ENCODE assay signal across 8 cellular contexts in genomic region chr13:106917673-106918652, GRCh38.
DNase-seq lines count a peak whose midpoint lies in the region; ATAC-seq, FAIRE-seq and TF ChIP-seq lines count a peak whose summit lies in the region.

No MANE protein-coding gene starts in this region.

- peak overlapping the region; percentile 70 for H3K4me3 Mint-ChIP-seq in activated naive CD8-positive, alpha-beta T cell treated with anti-CD3 and anti-CD28 coated beads, Interleukin-2, amount 50 U/mL, for 24 hours

- H3K4me1 ChIP-seq in cardiac muscle cell (ENCODE audit: low read depth) = peaks cover 11% of the 10 kb centered on the region
- H3K4me1 ChIP-seq in pancreas = peaks cover 0 to 4% (median 0%) of the 10 kb centered on the region in 3 donors
- no peaks in the 10 kb centered on the region for H3K4me1 ChIP-seq in thymus (ENCODE audit: control insufficient read depth, insufficient read depth, low read length)

- H3K36me3 ChIP-seq in cardiac muscle cell (no peaks in the 10 kb centered on the region), pancreas (no peaks in the 10 kb centered on the region), thymus (ENCODE audit: control insufficient read depth, insufficient read depth) (no peaks in the 10 kb centered on the region)

- H3K27ac ChIP-seq in cardiac muscle cell = no peak overlapping the region
- H3K27ac ChIP-seq in pancreas = peak overlapping the region; percentile 11 to 78 (median 55)
- peak overlapping the region; percentile 59 for H3K27ac ChIP-seq in thymus (ENCODE audit: low read depth)

- WGBS in pancreas, 2 donors = 0% methylated on average over 58 to 63 of the region's 63 CpGs
- WGBS in thymus = under 1% methylated on average over 63 of the region's 63 CpGs

- H3K4me1 Mint-ChIP-seq in activated naive CD8-positive, alpha-beta T cell treated with anti-CD3 and anti-CD28 coated beads, Interleukin-2, amount 50 U/mL, for 24 hours = peaks cover 11% of the 10 kb centered on the region

- H3K9me3 Mint-ChIP-seq in activated naive CD8-positive, alpha-beta T cell treated with anti-CD3 and anti-CD28 coated beads, Interleukin-2, amount 50 U/mL, for 24 hours = no peaks in the 10 kb centered on the region

- no peaks in the 10 kb centered on the region for H3K36me3 Mint-ChIP-seq in activated naive CD8-positive, alpha-beta T cell treated with anti-CD3 and anti-CD28 coated beads, Interleukin-2, amount 50 U/mL, for 24 hours (ENCODE audit: low read depth)

- intact Hi-C loops in pancreas (cut with DNase I) = no loop called here

- peak; percentile 99 for ATAC-seq in GM21381 (IDR thresholded peaks at IDR 0.05; ENCODE audit: unreplicated experiment)
- peak; percentile 99 for ATAC-seq in SK-N-SH treated with all-trans-retinoic acid at 6 μM for 48 hours
- ATAC-seq in activated naive CD8-positive, alpha-beta T cell treated with anti-CD3 and anti-CD28 coated beads, Interleukin-2, amount 50 U/mL, for 24 hours = peak; percentile 97
- peak; percentile 97 to 99 (median 98) for ATAC-seq in pancreas

- H3K27me3 ChIP-seq in cardiac muscle cell (peaks cover 2% of the 10 kb centered on the region), pancreas (peaks cover 0 to 3% (median 0%) of the 10 kb centered on the region in 4 donors), thymus (ENCODE audit: control insufficient read depth, insufficient read depth) (peaks cover 3% of the 10 kb centered on the region)

- no peak overlapping the region for H3K27ac Mint-ChIP-seq in activated naive CD8-positive, alpha-beta T cell treated with anti-CD3 and anti-CD28 coated beads, Interleukin-2, amount 50 U/mL, for 24 hours

- TF ChIP-seq CTCF in cardiac muscle cell (IDR thresholded peaks at IDR 0.05; ENCODE audit: low read depth, low read length) (peak; percentile 96), pancreas (IDR thresholded peaks at IDR 0.05) (peak; percentile 82 to 96 (median 92))

- H3K27me3 Mint-ChIP-seq in activated naive CD8-positive, alpha-beta T cell treated with anti-CD3 and anti-CD28 coated beads, Interleukin-2, amount 50 U/mL, for 24 hours = peaks cover 30% of the 10 kb centered on the region

- FAIRE-seq in HTR-8/SVneo (lab: Jason Lieb, UNC) (no peak), pancreas (lab: Jason Lieb, UNC) (peak; percentile 5)

- H3K4me3 ChIP-seq in cardiac muscle cell (peak overlapping the region; percentile 55), pancreas (peak overlapping the region; percentile 41 to 64 (median 53)), thymus (ENCODE audit: low read length) (peak overlapping the region; percentile 67)

- H3K9me3 ChIP-seq in cardiac muscle cell (ENCODE audit: low read depth) (no peaks in the 10 kb centered on the region), pancreas (no peaks in the 10 kb centered on the region), thymus (ENCODE audit: control insufficient read depth) (no peaks in the 10 kb centered on the region)

- DNase-seq in DMS53 treated with DMSO at 0.1 percent for 48 hours (lab: John Stamatoyannopoulos, UW; ENCODE audit: unreplicated experiment) = peak; percentile 16
- DNase-seq in HTR-8/SVneo (ENCODE audit: insufficient read length, low spot score) = peak; percentile 60
- peak; percentile 79 for DNase-seq in activated naive CD8-positive, alpha-beta T cell treated with anti-CD3 and anti-CD28 coated beads, Interleukin-2, amount 50 U/mL, for 24 hours
- peak; percentile 81 to 84 for DNase-seq in cardiac muscle cell (ENCODE audit: low read depth in 1 of 2, low spot score in 1 of 2)
- DNase-seq in pancreas = peak; percentile 66 to 94 (median 78)

TF ChIP-seq in SK-N-SH treated with all-trans-retinoic acid at 6 μM for 48 hours, 23 proteins besides CTCF, POLR2A, EP300 and RAD21:
- TF ChIP-seq CSRNP3 (CRISPR knock-in tag; IDR thresholded peaks at IDR 0.05) = no peak
- no peak for TF ChIP-seq ZFP3 (CRISPR knock-in tag; IDR thresholded peaks at IDR 0.05)
- TF ChIP-seq SNAI2 (CRISPR knock-in tag; IDR thresholded peaks at IDR 0.05) = no peak
- TF ChIP-seq, protein P1, sequence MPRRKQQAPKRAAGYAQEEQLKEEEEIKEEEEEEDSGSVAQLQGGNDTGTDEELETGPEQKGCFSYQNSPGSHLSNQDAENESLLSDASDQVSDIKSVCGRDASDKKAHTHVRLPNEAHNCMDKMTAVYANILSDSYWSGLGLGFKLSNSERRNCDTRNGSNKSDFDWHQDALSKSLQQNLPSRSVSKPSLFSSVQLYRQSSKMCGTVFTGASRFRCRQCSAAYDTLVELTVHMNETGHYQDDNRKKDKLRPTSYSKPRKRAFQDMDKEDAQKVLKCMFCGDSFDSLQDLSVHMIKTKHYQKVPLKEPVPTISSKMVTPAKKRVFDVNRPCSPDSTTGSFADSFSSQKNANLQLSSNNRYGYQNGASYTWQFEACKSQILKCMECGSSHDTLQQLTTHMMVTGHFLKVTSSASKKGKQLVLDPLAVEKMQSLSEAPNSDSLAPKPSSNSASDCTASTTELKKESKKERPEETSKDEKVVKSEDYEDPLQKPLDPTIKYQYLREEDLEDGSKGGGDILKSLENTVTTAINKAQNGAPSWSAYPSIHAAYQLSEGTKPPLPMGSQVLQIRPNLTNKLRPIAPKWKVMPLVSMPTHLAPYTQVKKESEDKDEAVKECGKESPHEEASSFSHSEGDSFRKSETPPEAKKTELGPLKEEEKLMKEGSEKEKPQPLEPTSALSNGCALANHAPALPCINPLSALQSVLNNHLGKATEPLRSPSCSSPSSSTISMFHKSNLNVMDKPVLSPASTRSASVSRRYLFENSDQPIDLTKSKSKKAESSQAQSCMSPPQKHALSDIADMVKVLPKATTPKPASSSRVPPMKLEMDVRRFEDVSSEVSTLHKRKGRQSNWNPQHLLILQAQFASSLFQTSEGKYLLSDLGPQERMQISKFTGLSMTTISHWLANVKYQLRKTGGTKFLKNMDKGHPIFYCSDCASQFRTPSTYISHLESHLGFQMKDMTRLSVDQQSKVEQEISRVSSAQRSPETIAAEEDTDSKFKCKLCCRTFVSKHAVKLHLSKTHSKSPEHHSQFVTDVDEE (CRISPR knock-in tag; IDR thresholded peaks at IDR 0.05) = no peak
- no peak for TF ChIP-seq ZNF70 (CRISPR knock-in tag; IDR thresholded peaks at IDR 0.05)
- no peak for TF ChIP-seq TOX (CRISPR knock-in tag; IDR thresholded peaks at IDR 0.05; ENCODE audit: borderline replicate concordance)
- TF ChIP-seq ESRRG (CRISPR knock-in tag; IDR thresholded peaks at IDR 0.05) = no peak
- no peak for TF ChIP-seq TCF4 (CRISPR knock-in tag; IDR thresholded peaks at IDR 0.05; ENCODE audit: borderline replicate concordance)
- TF ChIP-seq ZC3H10 (CRISPR knock-in tag; IDR thresholded peaks at IDR 0.05) = no peak
- no peak for TF ChIP-seq PPARA (CRISPR knock-in tag; IDR thresholded peaks at IDR 0.05; ENCODE audit: borderline replicate concordance)
- TF ChIP-seq ARNTL (CRISPR knock-in tag; IDR thresholded peaks at IDR 0.05; ENCODE audit: borderline replicate concordance, low read depth) = no peak
- TF ChIP-seq, protein P2, sequence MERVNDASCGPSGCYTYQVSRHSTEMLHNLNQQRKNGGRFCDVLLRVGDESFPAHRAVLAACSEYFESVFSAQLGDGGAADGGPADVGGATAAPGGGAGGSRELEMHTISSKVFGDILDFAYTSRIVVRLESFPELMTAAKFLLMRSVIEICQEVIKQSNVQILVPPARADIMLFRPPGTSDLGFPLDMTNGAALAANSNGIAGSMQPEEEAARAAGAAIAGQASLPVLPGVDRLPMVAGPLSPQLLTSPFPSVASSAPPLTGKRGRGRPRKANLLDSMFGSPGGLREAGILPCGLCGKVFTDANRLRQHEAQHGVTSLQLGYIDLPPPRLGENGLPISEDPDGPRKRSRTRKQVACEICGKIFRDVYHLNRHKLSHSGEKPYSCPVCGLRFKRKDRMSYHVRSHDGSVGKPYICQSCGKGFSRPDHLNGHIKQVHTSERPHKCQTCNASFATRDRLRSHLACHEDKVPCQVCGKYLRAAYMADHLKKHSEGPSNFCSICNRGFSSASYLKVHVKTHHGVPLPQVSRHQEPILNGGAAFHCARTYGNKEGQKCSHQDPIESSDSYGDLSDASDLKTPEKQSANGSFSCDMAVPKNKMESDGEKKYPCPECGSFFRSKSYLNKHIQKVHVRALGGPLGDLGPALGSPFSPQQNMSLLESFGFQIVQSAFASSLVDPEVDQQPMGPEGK (CRISPR knock-in tag; IDR thresholded peaks at IDR 0.05; ENCODE audit: borderline replicate concordance) = no peak
TF ChIP-seq in SK-N-SH treated with all-trans-retinoic acid at 6 μM for 48 hours: peak in this region for 0.

Comparison
In these comparisons a context has a peak if more than half of its experiments do, and no peak if none do; other contexts are left out.
1. DNase-seq: peak in every context shown above with its lines; median percentile 82 in cardiac muscle cell; 79 in activated naive CD8-positive, alpha-beta T cell treated with anti-CD3 and anti-CD28 coated beads, Interleukin-2, amount 50 U/mL, for 24 hours; 78 in pancreas; 60 in HTR-8/SVneo; 16 in DMS53 treated with DMSO at 0.1 percent for 48 hours.